In the genomic region with DNA sequence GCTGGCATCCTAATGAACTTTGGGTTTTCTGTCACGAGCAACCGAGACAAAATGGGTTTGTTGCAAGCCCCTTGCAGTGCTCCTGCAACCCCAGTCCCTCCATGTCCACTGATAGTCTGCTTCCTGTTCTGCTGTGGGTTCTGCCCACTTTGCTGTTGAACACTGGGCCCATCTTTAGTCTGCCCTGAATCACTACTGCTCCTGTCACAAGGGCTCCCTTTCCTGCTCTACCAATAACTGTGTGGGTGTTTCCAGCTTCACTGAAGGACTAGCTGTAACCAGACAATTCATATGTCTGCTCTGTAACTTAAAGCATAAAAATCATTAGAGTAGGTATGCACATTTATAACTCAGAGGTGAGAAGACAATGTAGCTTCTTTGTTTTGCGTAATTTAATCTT, we compare ENCODE assay signal across 19 cellular contexts. TPM values are rescaled to one million over a fixed set of nuclear protein-coding genes. Genes with fewer than 3 reads are reported as not detected.
DNase-seq lines count a peak whose midpoint lies in the region; ATAC-seq and TF ChIP-seq lines count a peak whose summit lies in the region.
"Had no signal": no experiment of that assay in that cellular context is flagged by ENCODE, and none has a peak within 500 bp of the region (broad histone marks: within the 10 kb centered on the region; RNA-seq: fewer than 3 reads in every experiment).

No MANE protein-coding gene starts in this region.

- H3K36me3 ChIP-seq in PC-9 (ENCODE audit: low read depth) (no peaks in the 10 kb centered on the region), A673 (ENCODE audit: insufficient read depth, low read length, poor library complexity, severe bottlenecking) (no peaks in the 10 kb centered on the region)
- no peaks in the 10 kb centered on the region for H3K36me3 ChIP-seq in naive thymus-derived CD4-positive, alpha-beta T cell (ENCODE audit: control insufficient read depth in 2 of 3, insufficient read depth in 3 of 3, low read length in 3 of 3)
- H3K36me3 ChIP-seq: heart left ventricle had no signal

- no peak for DNase-seq in activated T-cell treated with anti-CD3 and anti-CD28 coated beads, Interleukin-2, amount 50 U/mL, for 72 hours
- DNase-seq in activated T-cell treated with anti-CD3 and anti-CD28 coated beads, Interleukin-2, amount 50 U/mL, for 1 hour: no peak
- DNase-seq in PC-9: no peak
- DNase-seq in immature natural killer cell: no peak
- peak in 1 of 2 donors; percentile 43 for DNase-seq in stimulated activated effector memory CD8-positive, alpha-beta T cell treated with anti-CD3 and anti-CD28 coated beads, Interleukin-12 subunit alpha, Interleukin-12 subunit beta, amount 100 ng/mL, for 72 hours (ENCODE audit: low spot score in 2 of 2)
- no peak for DNase-seq in naive thymus-derived CD4-positive, alpha-beta T cell
- DNase-seq in GOT3 (lab: John Stamatoyannopoulos, UW): no peak
- no peak for DNase-seq in A673 (ENCODE audit: low spot score)
- DNase-seq: activated effector memory CD4-positive, alpha-beta T cell treated with Interleukin-2 at 50 U/mL for 16 hours; CD4-positive, alpha-beta T cell; DMS79 treated with DMSO at 0.1 percent for 48 hours; endodermal cell; heart left ventricle; NCI-H187; NCI-H774; occipital lobe; retina; testis had no signal

- TF ChIP-seq CTCF in PC-9 (conservative IDR thresholded peaks at IDR 0.05): no peak
- no peak for TF ChIP-seq CTCF in A673 (conservative IDR thresholded peaks at IDR 0.05; ENCODE audit: low read depth, low read length)

- no peak overlapping the region for H3K4me3 Mint-ChIP-seq in activated T-cell treated with anti-CD3 and anti-CD28 coated beads, Interleukin-2, amount 50 U/mL, for 72 hours
- H3K4me3 Mint-ChIP-seq in immature natural killer cell: no peak overlapping the region
- H3K4me3 Mint-ChIP-seq in stimulated activated effector memory CD8-positive, alpha-beta T cell treated with anti-CD3 and anti-CD28 coated beads, Interleukin-12 subunit alpha, Interleukin-12 subunit beta, amount 100 ng/mL, for 72 hours: no peak overlapping the region
- H3K4me3 Mint-ChIP-seq in naive thymus-derived CD4-positive, alpha-beta T cell: no peak overlapping the region
- H3K4me3 Mint-ChIP-seq: brain; CD4-positive, alpha-beta T cell; endodermal cell had no signal

- H3K9me2 ChIP-seq in PC-9 (ENCODE audit: insufficient read depth): no peaks in the 10 kb centered on the region

- no peak overlapping the region for H2AFZ ChIP-seq in PC-9

- H3K9me3 ChIP-seq in PC-9 (ENCODE audit: insufficient read depth, low read depth) (no peaks in the 10 kb centered on the region), A673 (ENCODE audit: low read depth, low read length, poor library complexity, severe bottlenecking) (no peaks in the 10 kb centered on the region)
- no peaks in the 10 kb centered on the region for H3K9me3 ChIP-seq in naive thymus-derived CD4-positive, alpha-beta T cell (ENCODE audit: control insufficient read depth in 2 of 3, low read length in 3 of 3)
- H3K9me3 ChIP-seq: testis had no signal

- H3K9me3 Mint-ChIP-seq in activated T-cell treated with anti-CD3 and anti-CD28 coated beads, Interleukin-2, amount 50 U/mL, for 72 hours: no peaks in the 10 kb centered on the region
- no peaks in the 10 kb centered on the region for H3K9me3 Mint-ChIP-seq in immature natural killer cell
- no peaks in the 10 kb centered on the region for H3K9me3 Mint-ChIP-seq in stimulated activated effector memory CD8-positive, alpha-beta T cell treated with anti-CD3 and anti-CD28 coated beads, Interleukin-12 subunit alpha, Interleukin-12 subunit beta, amount 100 ng/mL, for 72 hours
- H3K9me3 Mint-ChIP-seq in naive thymus-derived CD4-positive, alpha-beta T cell: peaks cover 0 to 13% (median 0%) of the 10 kb centered on the region in 11 donors
- H3K9me3 Mint-ChIP-seq: CD4-positive, alpha-beta T cell had no signal

- peak; percentile 34 to 48 for ATAC-seq in activated T-cell treated with anti-CD3 and anti-CD28 coated beads, Interleukin-2, amount 50 U/mL, for 72 hours (replicated peaks in 1 of 2)
- ATAC-seq in stimulated activated effector memory CD8-positive, alpha-beta T cell treated with anti-CD3 and anti-CD28 coated beads, Interleukin-12 subunit alpha, Interleukin-12 subunit beta, amount 100 ng/mL, for 72 hours: peak; percentile 52
- ATAC-seq in naive thymus-derived CD4-positive, alpha-beta T cell: no peak
- ATAC-seq: heart left ventricle had no signal

- BruUV-seq in PC-9 (replicated peaks; lab: Mats Ljungman, UMichigan) (no TSS peak), A673 (replicated peaks; lab: Mats Ljungman, UMichigan) (no TSS peak)

- no peak overlapping the region for H3K4me2 ChIP-seq in PC-9

- peaks cover 39% of the 10 kb centered on the region for H3F3A ChIP-seq in PC-9 (ENCODE audit: insufficient read depth, low read depth)

- no peaks in the 10 kb centered on the region for H3K36me3 Mint-ChIP-seq in activated T-cell treated with anti-CD3 and anti-CD28 coated beads, Interleukin-2, amount 50 U/mL, for 72 hours (ENCODE audit: insufficient read depth in 2 of 2)
- H3K36me3 Mint-ChIP-seq in immature natural killer cell: peaks cover 0 to 3% (median 0%) of the 10 kb centered on the region in 3 donors
- H3K36me3 Mint-ChIP-seq in stimulated activated effector memory CD8-positive, alpha-beta T cell treated with anti-CD3 and anti-CD28 coated beads, Interleukin-12 subunit alpha, Interleukin-12 subunit beta, amount 100 ng/mL, for 72 hours: no peaks in the 10 kb centered on the region
- H3K36me3 Mint-ChIP-seq in naive thymus-derived CD4-positive, alpha-beta T cell: peaks cover 0 to 5% (median 0%) of the 10 kb centered on the region in 5 donors
- H3K36me3 Mint-ChIP-seq: brain had no signal

- POLR2A ChIA-PET in PC-9 (lab: Charles Lee; ENCODE audit: unreplicated experiment): no interaction called here
- POLR2A ChIA-PET in naive thymus-derived CD4-positive, alpha-beta T cell (lab: Charles Lee): interaction anchor here (1.0 kb wide), 1 partner anchor 12 kb away, joined by 3 read pairs; a partner anchor contains a TSS
- POLR2A ChIA-PET in A673 (lab: Charles Lee; ENCODE audit: low non-redundant PET): no interaction called here

- H3K27ac ChIP-seq in PC-9: peak overlapping the region; percentile 92
- H3K27ac ChIP-seq in naive thymus-derived CD4-positive, alpha-beta T cell (ENCODE audit: low read depth, low read length): no peak overlapping the region
- H3K27ac ChIP-seq in A673 (ENCODE audit: low read depth, low read length, poor library complexity, severe bottlenecking): no peak overlapping the region
- H3K27ac ChIP-seq: testis had no signal

- CTCF ChIA-PET in PC-9 (lab: Charles Lee): no interaction called here
- CTCF ChIA-PET in naive thymus-derived CD4-positive, alpha-beta T cell (lab: Charles Lee): interaction anchor here (0.6 kb wide), 1 partner anchor 63 kb away, joined by 3 read pairs; no protein-coding TSS in a partner anchor
- CTCF ChIA-PET in A673 (lab: Charles Lee): no interaction called here

- H3K27me3 Mint-ChIP-seq in activated T-cell treated with anti-CD3 and anti-CD28 coated beads, Interleukin-2, amount 50 U/mL, for 72 hours (ENCODE audit: low read depth): no peaks in the 10 kb centered on the region
- peaks cover 0 to 4% (median 0%) of the 10 kb centered on the region in 3 donors for H3K27me3 Mint-ChIP-seq in immature natural killer cell (ENCODE audit: low read depth in 3 of 3)
- H3K27me3 Mint-ChIP-seq in naive thymus-derived CD4-positive, alpha-beta T cell: no peaks in the 10 kb centered on the region
- H3K27me3 Mint-ChIP-seq: CD4-positive, alpha-beta T cell had no signal

- H3K4me3 ChIP-seq in PC-9 (no peak overlapping the region), A673 (ENCODE audit: low read depth, low read length, poor library complexity, severe bottlenecking) (no peak overlapping the region)
- H3K4me3 ChIP-seq in naive thymus-derived CD4-positive, alpha-beta T cell (ENCODE audit: low read length): no peak overlapping the region
- H3K4me3 ChIP-seq: heart left ventricle, testis had no signal

- peaks cover 44% of the 10 kb centered on the region for H3K4me1 Mint-ChIP-seq in activated T-cell treated with anti-CD3 and anti-CD28 coated beads, Interleukin-2, amount 50 U/mL, for 72 hours (ENCODE audit: low read depth)
- peaks cover 14 to 22% of the 10 kb centered on the region in 2 donors for H3K4me1 Mint-ChIP-seq in immature natural killer cell
- H3K4me1 Mint-ChIP-seq in stimulated activated effector memory CD8-positive, alpha-beta T cell treated with anti-CD3 and anti-CD28 coated beads, Interleukin-12 subunit alpha, Interleukin-12 subunit beta, amount 100 ng/mL, for 72 hours: peaks cover 55% of the 10 kb centered on the region
- H3K4me1 Mint-ChIP-seq in naive thymus-derived CD4-positive, alpha-beta T cell: peaks cover 12 to 48% (median 29%) of the 10 kb centered on the region in 7 donors
- H3K4me1 Mint-ChIP-seq: endodermal cell had no signal

- intact Hi-C loops in PC-9 (cut with micrococcal nuclease; ENCODE audit: unreplicated experiment): loop anchor here (1.0 to 5.0 kb wide), 2 partner anchors 10 to 205 kb away; no protein-coding TSS in a partner anchor
- intact Hi-C loops in naive thymus-derived CD4-positive, alpha-beta T cell (cut with micrococcal nuclease): loop anchor here in 1 of 2 donors (1.0 kb wide), 1 partner anchor 13 kb away; a partner anchor contains a TSS
- intact Hi-C loops in A673 (cut with micrococcal nuclease; ENCODE audit: unreplicated experiment): no loop called here

- no peak overlapping the region for H3K27ac Mint-ChIP-seq in activated T-cell treated with anti-CD3 and anti-CD28 coated beads, Interleukin-2, amount 50 U/mL, for 72 hours
- H3K27ac Mint-ChIP-seq in immature natural killer cell: peak overlapping the region in 4 of 6 donors; percentile 71 to 83 (median 80)
- H3K27ac Mint-ChIP-seq in stimulated activated effector memory CD8-positive, alpha-beta T cell treated with anti-CD3 and anti-CD28 coated beads, Interleukin-12 subunit alpha, Interleukin-12 subunit beta, amount 100 ng/mL, for 72 hours: no peak overlapping the region
- H3K27ac Mint-ChIP-seq in naive thymus-derived CD4-positive, alpha-beta T cell: peak overlapping the region in 3 of 9 donors; percentile 24 to 77 (median 48)
- H3K27ac Mint-ChIP-seq: endodermal cell had no signal

- H3K79me2 ChIP-seq in PC-9 (ENCODE audit: low read depth): no peaks in the 10 kb centered on the region

- H3K27me3 ChIP-seq in PC-9 (ENCODE audit: insufficient read depth, low read depth): no peaks in the 10 kb centered on the region
- no peaks in the 10 kb centered on the region for H3K27me3 ChIP-seq in naive thymus-derived CD4-positive, alpha-beta T cell (ENCODE audit: control insufficient read depth in 2 of 2, insufficient read depth in 2 of 2, low read length in 2 of 2)
- no peaks in the 10 kb centered on the region for H3K27me3 ChIP-seq in A673 (replicated peaks; ENCODE audit: insufficient read depth, low read depth, low read length, poor library complexity)
- H3K27me3 ChIP-seq: heart left ventricle, testis had no signal

- peaks cover 66% of the 10 kb centered on the region for H3K4me1 ChIP-seq in PC-9 (replicated peaks; ENCODE audit: insufficient read depth)
- peaks cover 0 to 14% of the 10 kb centered on the region in 2 donors for H3K4me1 ChIP-seq in naive thymus-derived CD4-positive, alpha-beta T cell (ENCODE audit: control insufficient read depth in 2 of 2, insufficient read depth in 2 of 2, low read length in 2 of 2)
- no peaks in the 10 kb centered on the region for H3K4me1 ChIP-seq in A673 (ENCODE audit: insufficient read depth, low read length, poor library complexity, severe bottlenecking)
- H3K4me1 ChIP-seq: testis had no signal

- H4K20me1 ChIP-seq in PC-9 (ENCODE audit: insufficient read depth): no peaks in the 10 kb centered on the region

RNA-seq across cellular contexts. Expression of a gene that starts 12.7 kb away (rescaled TPM):
- total RNA-seq in activated T-cell treated with anti-CD3 and anti-CD28 coated beads, Interleukin-2, amount 50 U/mL, for 72 hours: 10 to 100 TPM; 46.3 to 51.8 TPM
- total RNA-seq in PC-9 (2021) (50.2 and 54.3 TPM in 2 replicates), A673 (2021) (30.9 and 31.1 TPM in 2 replicates)
- polyA plus RNA-seq in immature natural killer cell: 10 to 100 TPM; 13.1 to 16.1 (median 13.5) TPM
- 10 to 100 TPM; 35.0 to 59.7 (median 38.8) TPM for total RNA-seq in naive thymus-derived CD4-positive, alpha-beta T cell
- polyA plus RNA-seq in naive thymus-derived CD4-positive, alpha-beta T cell: 10 to 100 TPM; 12.3 to 14.4 TPM

RNA-seq across cellular contexts. Expression of a gene that starts 14.2 kb away (rescaled TPM):
- total RNA-seq in activated T-cell treated with anti-CD3 and anti-CD28 coated beads, Interleukin-2, amount 50 U/mL, for 72 hours: 10 to 100 TPM; 27.3 to 38.2 TPM
- total RNA-seq in PC-9 (2021) (25.0 and 27.4 TPM in 2 replicates), A673 (2021) (11.9 and 13.1 TPM in 2 replicates)
- polyA plus RNA-seq in immature natural killer cell: 100 to 1,000 TPM in 2 of 3 donors, 10 to 100 TPM in 1; 94.0 to 205 (median 129) TPM
- 100 to 1,000 TPM in 1 of 5 experiments, 10 to 100 TPM in 4; 35.2 to 108 (median 41.6) TPM for total RNA-seq in naive thymus-derived CD4-positive, alpha-beta T cell
- 10 to 100 TPM; 52.8 to 75.4 TPM for polyA plus RNA-seq in naive thymus-derived CD4-positive, alpha-beta T cell

RNA-seq across cellular contexts. Expression of a gene that starts 15.7 kb away (rescaled TPM):
- total RNA-seq in activated T-cell treated with anti-CD3 and anti-CD28 coated beads, Interleukin-2, amount 50 U/mL, for 72 hours: 10 to 100 TPM; 49.7 to 52.9 TPM
- total RNA-seq in PC-9 (2021) (58.9 and 65.8 TPM in 2 replicates), A673 (2021) (24.0 and 27.4 TPM in 2 replicates)
- polyA plus RNA-seq in immature natural killer cell: 100 to 1,000 TPM in 1 of 3 donors, 10 to 100 TPM in 2; 74.8 to 113 (median 82.8) TPM
- total RNA-seq in naive thymus-derived CD4-positive, alpha-beta T cell: 100 to 1,000 TPM in 1 of 5 experiments, 10 to 100 TPM in 4; 88.1 to 129 (median 91.0) TPM
- polyA plus RNA-seq in naive thymus-derived CD4-positive, alpha-beta T cell: 10 to 100 TPM; 64.4 to 65.9 TPM

Comparison
In these comparisons a context has a peak if more than half of its experiments do, and no peak if none do; other contexts are left out.
1. H3K27ac Mint-ChIP-seq: peak in immature natural killer cell (4 of 6); none in activated T-cell treated with anti-CD3 and anti-CD28 coated beads, Interleukin-2, amount 50 U/mL, for 72 hours (single experiment) and stimulated activated effector memory CD8-positive, alpha-beta T cell treated with anti-CD3 and anti-CD28 coated beads, Interleukin-12 subunit alpha, Interleukin-12 subunit beta, amount 100 ng/mL, for 72 hours (single experiment).